Comparison of ENCODE assay signal across 31 cellular contexts in the genomic region with DNA sequence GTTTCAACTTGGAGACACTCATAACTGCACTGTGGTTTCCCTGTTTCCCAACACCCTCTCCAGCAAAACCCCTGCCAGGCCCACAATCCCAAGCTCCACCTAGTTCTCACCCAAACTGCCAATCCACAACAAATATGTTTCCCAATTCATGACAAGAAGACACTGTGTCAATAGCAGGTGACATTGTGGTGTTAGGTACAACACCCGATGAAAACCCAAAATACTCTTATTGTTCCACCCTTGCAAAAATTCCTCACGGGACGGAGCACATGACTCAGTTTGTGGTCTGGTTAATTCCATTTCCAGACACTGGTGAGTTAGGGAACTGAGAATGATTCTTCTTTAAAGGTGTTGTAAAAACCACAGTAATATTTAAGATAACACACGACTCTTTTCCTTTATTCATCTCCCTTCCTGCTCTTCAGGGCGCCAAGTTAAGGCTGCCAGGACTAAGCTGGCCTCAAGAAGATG.
DNase-seq lines count a peak whose midpoint lies in the region; ATAC-seq, FAIRE-seq and TF ChIP-seq lines count a peak whose summit lies in the region.
"Had no signal": no experiment of that assay in that cellular context is flagged by ENCODE, and none has a peak within 500 bp of the region (broad histone marks: within the 10 kb centered on the region; RNA-seq: fewer than 3 reads in every experiment).

No MANE protein-coding gene starts in this region.

- H3K27ac ChIP-seq in heart left ventricle, result no peak overlapping the region
- H3K27ac ChIP-seq: gastroesophageal sphincter, HL-60, pancreas had no signal

- in situ Hi-C loops in KBM-7 (cut with MboI; ENCODE audit: low pct_unique_long_range_greater_than_20kb, low sequenced_read_pairs), result no loop called here

- 80 to 94% (median 85%) methylated on average over 5 of the region's 5 CpGs for WGBS in heart left ventricle, 4 donors

- intact Hi-C loops in heart left ventricle (cut with DNase I), result no loop called here

- peaks cover 0 to 21% (median 8%) of the 10 kb centered on the region in 12 donors for H3K9me3 ChIP-seq in heart left ventricle
- H3K9me3 ChIP-seq: pancreas had no signal

- TF ChIP-seq POLR2A in heart left ventricle (IDR thresholded peaks at IDR 0.05), result no peak

- DNase-seq in HT1080 (ENCODE audit: low read depth) (peak; percentile 67), amniotic epithelial cell (ENCODE audit: low read depth) (peak; percentile 89), fibroblast of mammary gland (ENCODE audit: low read depth) (peak; percentile 51), urothelium cell line (ENCODE audit: low spot score) (peak; percentile 74), heart left ventricle (no peak), KBM-7 (no peak), AG08395 (ENCODE audit: low spot score) (no peak)
- DNase-seq: activated B cell treated with CpG ODN at 0.5 μM for 24 hours; activated effector memory CD4-positive, alpha-beta T cell treated with anti-CD3 and anti-CD28 coated beads, Interleukin-2, amount 50 U/mL, for 16 hours; activated naive CD8-positive, alpha-beta T cell treated with anti-CD3 and anti-CD28 coated beads for 36 hours; activated T-cell treated with anti-CD3 and anti-CD28 coated beads, Interleukin-2, amount 50 U/mL, for 24 hours; aorta; CD4-positive, CD25-positive, alpha-beta regulatory T cell; central memory CD4-positive, alpha-beta T cell; effector memory CD8-positive, alpha-beta T cell; H9; hypothalamus; Karpas-422; mesenchymal stem cell; NCI-H1436 treated with DMSO at 0.1 percent for 48 hours; NCI-H69; pancreas; retina; SHP77 treated with DMSO at 0.1 percent for 48 hours; stimulated activated naive CD4-positive, alpha-beta T cell; T-cell had no signal

- ATAC-seq in GM18867 (IDR thresholded peaks at IDR 0.05; ENCODE audit: unreplicated experiment), result no peak
- no peak for ATAC-seq in heart left ventricle
- ATAC-seq: effector memory CD8-positive, alpha-beta T cell; gastroesophageal sphincter; GM12878; pancreas; T-cell had no signal

- H3K4me3 ChIP-seq in fibroblast of mammary gland (ENCODE audit: control insufficient read depth, low read depth, low read length), result no peak overlapping the region
- H3K4me3 ChIP-seq in heart left ventricle, result no peak overlapping the region
- H3K4me3 ChIP-seq: gastroesophageal sphincter, GM12878, pancreas had no signal

- FAIRE-seq in urothelium cell line (lab: Jason Lieb, UNC), result peak; percentile 58
- FAIRE-seq: GM12878, pancreas, small intestine had no signal

- no peaks in the 10 kb centered on the region for H3K4me1 ChIP-seq in heart left ventricle
- H3K4me1 ChIP-seq: gastroesophageal sphincter, pancreas had no signal

- no peaks in the 10 kb centered on the region for H3K27me3 ChIP-seq in heart left ventricle

- TF ChIP-seq CTCF in fibroblast of mammary gland (conservative IDR thresholded peaks at IDR 0.05; ENCODE audit: control insufficient read depth, insufficient read depth, low read depth, low read length) (no peak), heart left ventricle (IDR thresholded peaks at IDR 0.05) (no peak)

- no peaks in the 10 kb centered on the region for H3K36me3 ChIP-seq in heart left ventricle
- H3K36me3 ChIP-seq: gastroesophageal sphincter, pancreas had no signal

Comparison
In these comparisons a context has a peak if more than half of its experiments do, and no peak if none do; other contexts are left out.
1. DNase-seq: peak in HT1080 (single experiment), amniotic epithelial cell (single experiment), fibroblast of mammary gland (single experiment) and urothelium cell line (single experiment); none in heart left ventricle (0 of 5), KBM-7 (single experiment) and AG08395 (single experiment).